ENCODE assay signal across 8 cellular contexts in the genomic region with DNA sequence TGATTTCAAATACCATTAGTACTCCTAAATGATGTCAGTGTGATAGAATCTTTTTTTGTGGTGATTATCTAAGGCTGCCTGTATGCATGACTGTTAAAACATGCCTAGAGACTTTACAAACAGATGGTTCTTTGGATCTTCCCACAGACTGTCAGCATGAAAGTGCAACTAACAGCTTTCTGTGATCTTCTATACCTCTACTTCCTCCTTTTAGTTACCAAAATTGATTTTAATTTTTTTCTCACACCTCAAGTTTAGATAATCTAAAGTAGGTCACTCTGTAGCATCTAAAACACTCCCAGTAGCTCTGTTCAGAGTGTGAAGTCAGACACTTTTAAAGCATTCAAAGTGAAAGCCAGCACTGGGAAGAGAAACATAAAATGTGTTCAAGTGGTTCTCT.
DNase-seq lines count a peak whose midpoint lies in the region; ATAC-seq, FAIRE-seq and TF ChIP-seq lines count a peak whose summit lies in the region.

No MANE protein-coding gene starts in this region.

- peak; percentile 25 for DNase-seq in GM18507 (ENCODE audit: extremely low spot score, insufficient read length, low read depth)
- peak; percentile 71 for DNase-seq in MM.1S
- peak; percentile 49 for DNase-seq in glomerular visceral epithelial cell (ENCODE audit: extremely low spot score)
- no peak for DNase-seq in GF-D8 (lab: John Stamatoyannopoulos, UW)
- DNase-seq in erythroblast (lab: John Stamatoyannopoulos, UW), result no peak
- DNase-seq in NCI-H1436 treated with DMSO at 0.1 percent for 48 hours (lab: John Stamatoyannopoulos, UW), result no peak
- no peak for DNase-seq in NCI-H2171 (lab: John Stamatoyannopoulos, UW)

- no peak for TF ChIP-seq POLR2A in erythroblast (IDR thresholded peaks at IDR 0.05; ENCODE audit: low read length)

- no peaks in the 10 kb centered on the region for H4K20me1 ChIP-seq in MM.1S (ENCODE audit: insufficient read depth, low read length)

- no peak overlapping the region for H2AFZ ChIP-seq in MM.1S (ENCODE audit: low read length)

- no peak overlapping the region for H3K9ac ChIP-seq in MM.1S (ENCODE audit: low read length)

- H3K27me3 ChIP-seq in MM.1S (replicated peaks; ENCODE audit: insufficient read depth, low read length), result no peaks in the 10 kb centered on the region

- H3K27ac ChIP-seq in MM.1S (ENCODE audit: low read length), result peak overlapping the region; percentile 2; the same call in 1 of the 2 replicates

- H3K4me1 ChIP-seq in MM.1S (ENCODE audit: low read length), result peaks cover 23% of the 10 kb centered on the region

- no peaks in the 10 kb centered on the region for H3K9me3 ChIP-seq in MM.1S (replicated peaks; ENCODE audit: insufficient read depth, low read length)

- ATAC-seq in GM21825 (IDR thresholded peaks at IDR 0.05; ENCODE audit: unreplicated experiment), result peak; percentile 92

- no peaks in the 10 kb centered on the region for H3K79me2 ChIP-seq in MM.1S (ENCODE audit: low read length)

- peak; percentile 93 for FAIRE-seq in GM18507 (lab: Jason Lieb, UNC)

- no peak for TF ChIP-seq CTCF in MM.1S (IDR thresholded peaks at IDR 0.05; ENCODE audit: low read length)

- no peak overlapping the region for H3K4me3 ChIP-seq in MM.1S (ENCODE audit: low read length)

- H3K4me2 ChIP-seq in MM.1S (ENCODE audit: low read depth, low read length), result peak overlapping the region; percentile 14; the same call in 1 of the 2 replicates

- 0 out of 2 replicates have a peak, but pooled peaks cover 5% of the 10 kb centered on the region for H3F3A ChIP-seq in MM.1S (ENCODE audit: insufficient read depth, low read length)

- no peaks in the 10 kb centered on the region for H3K9me2 ChIP-seq in MM.1S (replicated peaks; ENCODE audit: insufficient read depth, low read length)

- H3K36me3 ChIP-seq in MM.1S (replicated peaks; ENCODE audit: insufficient read depth, low read length), result no peaks in the 10 kb centered on the region

Comparison
In these comparisons a context has a peak if more than half of its experiments do, and no peak if none do; other contexts are left out.
1. DNase-seq: peak in GM18507 (single experiment), MM.1S (single experiment) and glomerular visceral epithelial cell (single experiment); none in GF-D8 (single experiment), erythroblast (0 of 2), NCI-H1436 treated with DMSO at 0.1 percent for 48 hours (single experiment) and NCI-H2171 (single experiment).